26 cellular contexts compared by ENCODE assay signal in genomic region chr4:52576326-52576725, GRCh38.
"Had no signal": no experiment of that assay in that cellular context is flagged by ENCODE, and none has a peak within 500 bp of the region (broad histone marks: within the 10 kb centered on the region; RNA-seq: fewer than 3 reads in every experiment).

No MANE protein-coding gene starts in this region.

- H3K9ac ChIP-seq: SK-N-SH had no signal

- H3K4me2 ChIP-seq: SK-N-SH had no signal

- H3K4me1 ChIP-seq: adrenal gland, breast epithelium, Peyer's patch had no signal

- H3K9me3 Mint-ChIP-seq: activated CD4-positive, alpha-beta T cell treated with anti-CD3 and anti-CD28 coated beads, Interleukin-2, amount 10 ng/mL, durations not matched to agents 7 days and 5 days; activated naive CD4-positive, alpha-beta T cell treated with anti-CD3 and anti-CD28 coated beads for 36 hours; activated T-helper 1 cell treated with anti-CD3 and anti-CD28 coated beads, Interleukin-12 subunit alpha, Interleukin-12 subunit beta, Interleukin-2, Interleukin-4 antibody, amounts not matched to agents 30 ng/mL and 10 ng/mL and 1 ng/mL, durations not matched to agents 14 hours and 24 hours and 36 hours had no signal

- DNase-seq: activated CD4-positive, alpha-beta T cell treated with anti-CD3 and anti-CD28 coated beads, Interleukin-2, amount 10 ng/mL, durations not matched to agents 7 days and 5 days; activated CD8-positive, alpha-beta memory T cell treated with anti-CD3 and anti-CD28 coated beads for 24 hours; activated gamma-delta T cell; activated naive CD4-positive, alpha-beta T cell treated with anti-CD3 and anti-CD28 coated beads for 36 hours; adrenal gland; anterior cingulate cortex; caudate nucleus; Kasumi-1; NCI-H1105 treated with DMSO at 0.1 percent for 48 hours; NCI-H1436 treated with DMSO at 0.1 percent for 48 hours; NCI-H187; NCI-H2081; NCI-H510A treated with DMSO at 0.1 percent for 48 hours; NCI-H69; NK-92 treated with Interleukin-12 subunit alpha and Interleukin-12 subunit beta, amount 100 ng/mL, for 24 hours; Peyer's patch; Right ventricle myocardium superior; SJCRH30; SK-N-SH; SW 1271 had no signal

- H3K4me1 Mint-ChIP-seq: activated CD4-positive, alpha-beta T cell treated with anti-CD3 and anti-CD28 coated beads, Interleukin-2, amount 10 ng/mL, durations not matched to agents 7 days and 5 days had no signal

- H3K9me3 ChIP-seq: adrenal gland, breast epithelium, Peyer's patch, SJCRH30, SK-N-SH had no signal

- H3K4me3 ChIP-seq: adrenal gland, breast epithelium, K562, Peyer's patch, SJCRH30 had no signal

- H3K4me3 Mint-ChIP-seq: activated CD4-positive, alpha-beta T cell treated with anti-CD3 and anti-CD28 coated beads, Interleukin-2, amount 10 ng/mL, durations not matched to agents 7 days and 5 days; activated naive CD4-positive, alpha-beta T cell treated with anti-CD3 and anti-CD28 coated beads for 36 hours; activated naive CD8-positive, alpha-beta T cell; activated T-helper 1 cell treated with anti-CD3 and anti-CD28 coated beads, Interleukin-12 subunit alpha, Interleukin-12 subunit beta, Interleukin-2, Interleukin-4 antibody, amounts not matched to agents 30 ng/mL and 10 ng/mL and 1 ng/mL, durations not matched to agents 14 hours and 24 hours and 36 hours had no signal

- H3K27ac ChIP-seq: adrenal gland, breast epithelium, Peyer's patch, RWPE1, SJCRH30 had no signal

- H3K36me3 ChIP-seq: adrenal gland, breast epithelium, Peyer's patch, SJCRH30 had no signal

- H3K27ac Mint-ChIP-seq: activated CD4-positive, alpha-beta T cell treated with anti-CD3 and anti-CD28 coated beads, Interleukin-2, amount 10 ng/mL, durations not matched to agents 7 days and 5 days; activated naive CD4-positive, alpha-beta T cell treated with anti-CD3 and anti-CD28 coated beads for 36 hours; activated naive CD8-positive, alpha-beta T cell; activated T-helper 1 cell treated with anti-CD3 and anti-CD28 coated beads, Interleukin-12 subunit alpha, Interleukin-12 subunit beta, Interleukin-2, Interleukin-4 antibody, amounts not matched to agents 30 ng/mL and 10 ng/mL and 1 ng/mL, durations not matched to agents 14 hours and 24 hours and 36 hours had no signal

- H3K36me3 Mint-ChIP-seq: activated naive CD8-positive, alpha-beta T cell had no signal

- H3K27me3 ChIP-seq: adrenal gland, breast epithelium, Peyer's patch, SJCRH30 had no signal

- ATAC-seq: activated CD4-positive, CD25-positive, alpha-beta regulatory T cell treated with anti-CD3 and anti-CD28 coated beads, Interleukin-2, amount 50 U/mL, for 24 hours; K562 had no signal
